ENCODE assay signal across 8 cellular contexts in genomic region chr21:39867198-39867650, GRCh38. TPM values are rescaled to one million over a fixed set of nuclear protein-coding genes. Genes with fewer than 3 reads are reported as not detected.
DNase-seq lines count a peak whose midpoint lies in the region; ATAC-seq and TF ChIP-seq lines count a peak whose summit lies in the region.

TSS of gene PCP4 (plus strand) at chr21:39867438. CDS start at chr21:39867502, 64 bp downstream.

- no peaks in the 10 kb centered on the region for H3K9me3 Mint-ChIP-seq in H9
- H3K9me3 Mint-ChIP-seq in activated naive CD8-positive, alpha-beta T cell treated with anti-CD3 and anti-CD28 coated beads, Interleukin-2, amount 10 ng/mL, durations not matched to agents 7 days and 5 days, result no peaks in the 10 kb centered on the region

- no peak within 1 kb of the TSS for H3K56ac ChIP-seq in H9 (ENCODE audit: insufficient read length, low read depth, low read length)

- H3K4me1 Mint-ChIP-seq in H9, result peaks cover 10 to 14% of the 10 kb centered on the region in 2 experiments
- no peaks in the 10 kb centered on the region for H3K4me1 Mint-ChIP-seq in activated naive CD8-positive, alpha-beta T cell treated with anti-CD3 and anti-CD28 coated beads, Interleukin-2, amount 10 ng/mL, durations not matched to agents 7 days and 5 days

- H2BK12ac ChIP-seq in H9 (ENCODE audit: insufficient read length, low read depth, low read length), result no peak within 1 kb of the TSS

- no peak within 1 kb of the TSS for H3K4me2 ChIP-seq in H9 (ENCODE audit: insufficient read depth, insufficient read length, low read length)

- no peaks in the 10 kb centered on the region for H3K23me2 ChIP-seq in H9 (ENCODE audit: insufficient read length, low read depth, low read length, poor library complexity, severe bottlenecking)

- no peak within 1 kb of the TSS for H3K27ac ChIP-seq in H9 (ENCODE audit: insufficient read length, low read depth, low read length)

- no peak within 1 kb of the TSS for H3K14ac ChIP-seq in H9 (ENCODE audit: insufficient read depth, low read length)

- no peaks in the 10 kb centered on the region for H4K20me1 ChIP-seq in H9 (ENCODE audit: control insufficient read depth, insufficient read depth, insufficient read length)

- H2BK5ac ChIP-seq in H9 (ENCODE audit: insufficient read length, low read length), result no peak within 1 kb of the TSS

- WGBS in H9 (ENCODE audit: extremely low coverage, insufficient read length, low lambda C conversion rate), result no CpG with 5 or more reads among the region's 14 CpGs

- no peaks in the 10 kb centered on the region for H3K9me3 ChIP-seq in H9 (ENCODE audit: control insufficient read depth, low read depth, low read length)

- no peak within 1 kb of the TSS for H2BK15ac ChIP-seq in H9 (ENCODE audit: low read depth, low read length)

- H3K27ac Mint-ChIP-seq in H9, result peak within 1 kb of the TSS in 1 of 3 experiments; percentile 34; a peak in 1 of 7 replicates
- H3K27ac Mint-ChIP-seq in activated naive CD8-positive, alpha-beta T cell treated with anti-CD3 and anti-CD28 coated beads, Interleukin-2, amount 10 ng/mL, durations not matched to agents 7 days and 5 days, result no peak within 1 kb of the TSS

- TF ChIP-seq CTCF in H9 (conservative IDR thresholded peaks at IDR 0.05), result peak; percentile 92

- H3K36me3 Mint-ChIP-seq in H9 (ENCODE audit: insufficient read depth in 1 of 3, low read depth in 3 of 3), result no peaks in the 10 kb centered on the region; a peak in 1 of 7 replicates
- H3K36me3 Mint-ChIP-seq in activated naive CD8-positive, alpha-beta T cell treated with anti-CD3 and anti-CD28 coated beads, Interleukin-2, amount 10 ng/mL, durations not matched to agents 7 days and 5 days, result no peaks in the 10 kb centered on the region

- POLR2A ChIA-PET in activated naive CD8-positive, alpha-beta T cell treated with anti-CD3 and anti-CD28 coated beads, Interleukin-2, amount 10 ng/mL, durations not matched to agents 7 days and 5 days (lab: Charles Lee), result no interaction called here

- intact Hi-C loops in sciatic nerve (cut with DNase I), result loop anchor here (10.0 kb wide), 1 partner anchor 258 kb away; no protein-coding TSS in a partner anchor

- peak within 1 kb of the TSS; percentile 11 for H4K8ac ChIP-seq in H9 (replicated peaks; ENCODE audit: insufficient read length, low read depth, low read length)

- H2BK20ac ChIP-seq in H9 (ENCODE audit: low read depth, low read length, poor library complexity, severe bottlenecking), result no peak within 1 kb of the TSS

- no peak within 1 kb of the TSS for H3T11ph ChIP-seq in H9 (ENCODE audit: low read length)

- no peak for ATAC-seq in activated naive CD8-positive, alpha-beta T cell treated with anti-CD3 and anti-CD28 coated beads, Interleukin-2, amount 10 ng/mL, durations not matched to agents 7 days and 5 days (ENCODE audit: low read depth)
- ATAC-seq in sciatic nerve (peak; percentile 71), HG03439 (IDR thresholded peaks at IDR 0.05; ENCODE audit: unreplicated experiment) (no peak)

- H3K23ac ChIP-seq in H9 (ENCODE audit: insufficient read length, low read depth, low read length), result no peak within 1 kb of the TSS

- no peaks in the 10 kb centered on the region for H3K4me1 ChIP-seq in H9 (ENCODE audit: insufficient read depth, low read length)

- peaks cover 15% of the 10 kb centered on the region for H3K27me3 Mint-ChIP-seq in H9 (ENCODE audit: low read depth)
- peaks cover 2% of the 10 kb centered on the region for H3K27me3 Mint-ChIP-seq in activated naive CD8-positive, alpha-beta T cell treated with anti-CD3 and anti-CD28 coated beads, Interleukin-2, amount 10 ng/mL, durations not matched to agents 7 days and 5 days

- no peaks in the 10 kb centered on the region for H3K79me2 ChIP-seq in H9 (ENCODE audit: insufficient read depth, low read length)

- no peaks in the 10 kb centered on the region for H3K79me1 ChIP-seq in H9 (ENCODE audit: insufficient read depth, low read depth, low read length, poor library complexity, severe bottlenecking)

- no peak within 1 kb of the TSS for H4K5ac ChIP-seq in H9 (ENCODE audit: insufficient read length, low read depth, low read length)

- no peak within 1 kb of the TSS for H4K91ac ChIP-seq in H9 (ENCODE audit: insufficient read length, low read depth, low read length)

- 0 out of 2 replicates have a peak, but pooled peaks cover 3% of the 10 kb centered on the region for H3K27me3 ChIP-seq in H9 (ENCODE audit: insufficient read depth, low read length)

- H3K4ac ChIP-seq in H9 (ENCODE audit: low read depth, low read length), result no peak within 1 kb of the TSS

- DNase-seq in CD1c-positive myeloid dendritic cell (ENCODE audit: extremely low spot score), result peak; percentile 18
- peak; percentile 93 for DNase-seq in H9
- peak; percentile 48 for DNase-seq in NCI-H510A (lab: John Stamatoyannopoulos, UW)
- DNase-seq in activated naive CD8-positive, alpha-beta T cell treated with anti-CD3 and anti-CD28 coated beads, Interleukin-2, amount 10 ng/mL, durations not matched to agents 7 days and 5 days, result peak; percentile 38
- DNase-seq in hippocampal formation (lab: John Stamatoyannopoulos, UW), result peak; percentile 40 to 48
- DNase-seq in sciatic nerve (ENCODE audit: low spot score), result peak; percentile 75
- no peak for DNase-seq in 8988T

- H3K9ac ChIP-seq in H9 (ENCODE audit: extremely low read depth, insufficient read length, low read length), result no peak within 1 kb of the TSS

- H3K4me3 Mint-ChIP-seq in H9, result peak within 1 kb of the TSS in 1 of 2 experiments; percentile 14; a peak in 2 of 5 replicates
- no peak within 1 kb of the TSS for H3K4me3 Mint-ChIP-seq in activated naive CD8-positive, alpha-beta T cell treated with anti-CD3 and anti-CD28 coated beads, Interleukin-2, amount 10 ng/mL, durations not matched to agents 7 days and 5 days

- no peak within 1 kb of the TSS for H3K18ac ChIP-seq in H9 (ENCODE audit: insufficient read length, low read depth, low read length)

- H2AFZ ChIP-seq in H9 (ENCODE audit: low read length), result no peak within 1 kb of the TSS

- H2BK120ac ChIP-seq in H9 (ENCODE audit: low read depth, low read length, poor library complexity, severe bottlenecking), result no peak within 1 kb of the TSS

- H2AK5ac ChIP-seq in H9 (ENCODE audit: insufficient read length, low read length), result no peak within 1 kb of the TSS

RNA-seq across cellular contexts. Expression of gene PCP4, which starts in this region (rescaled TPM):
- 0.59 and 0.77 TPM in 2 replicates for total RNA-seq in H9 (2021)
- not detected for total RNA-seq in activated naive CD8-positive, alpha-beta T cell treated with anti-CD3 and anti-CD28 coated beads, Interleukin-2, amount 10 ng/mL, durations not matched to agents 7 days and 5 days
- 8.5 TPM for total RNA-seq in sciatic nerve

Comparison
In these comparisons a context has a peak if more than half of its experiments do, and no peak if none do; other contexts are left out.
1. Peak in DNase-seq in H9; RNA of the gene not detected or under 1 TPM.
2. Peak in DNase-seq in activated naive CD8-positive, alpha-beta T cell treated with anti-CD3 and anti-CD28 coated beads, Interleukin-2, amount 10 ng/mL, durations not matched to agents 7 days and 5 days; RNA of the gene not detected or under 1 TPM.